ENCODE assay signal across 1 cellular context in genomic region chr20:32325706-32326506, GRCh38.
TF ChIP-seq lines count a peak whose summit lies in the region.

No MANE protein-coding gene starts in this region.

TF ChIP-seq in K562, 482 proteins besides CTCF, POLR2A, EP300 and RAD21 (continued from another document and continues in another):
- TF ChIP-seq NR2C1 (IDR thresholded peaks at IDR 0.05), result no peak
- TF ChIP-seq NR2C1 (tag; IDR thresholded peaks at IDR 0.05), result no peak
- no peak for TF ChIP-seq NCOA6 (IDR thresholded peaks at IDR 0.05)
- TF ChIP-seq SAFB (IDR thresholded peaks at IDR 0.05; ENCODE audit: borderline replicate concordance, low read depth, low read length), result no peak
- TF ChIP-seq SP2 (IDR thresholded peaks at IDR 0.05; ENCODE audit: extremely low read depth, low read depth, low read length, poor library complexity, severe bottlenecking), result no peak
- TF ChIP-seq SMAD3 (CRISPR knock-in tag; conservative IDR thresholded peaks at IDR 0.05), result no peak
- TF ChIP-seq ZNF592 (IDR thresholded peaks at IDR 0.05), result 0 out of 2 replicates have a peak, but pooled peaks have one; percentile 38
- no peak for TF ChIP-seq ELF2 (CRISPR knock-in tag; IDR thresholded peaks at IDR 0.05)
- TF ChIP-seq CXXC5 (CRISPR knock-in tag; IDR thresholded peaks at IDR 0.05), result no peak
- TF ChIP-seq, protein P1, sequence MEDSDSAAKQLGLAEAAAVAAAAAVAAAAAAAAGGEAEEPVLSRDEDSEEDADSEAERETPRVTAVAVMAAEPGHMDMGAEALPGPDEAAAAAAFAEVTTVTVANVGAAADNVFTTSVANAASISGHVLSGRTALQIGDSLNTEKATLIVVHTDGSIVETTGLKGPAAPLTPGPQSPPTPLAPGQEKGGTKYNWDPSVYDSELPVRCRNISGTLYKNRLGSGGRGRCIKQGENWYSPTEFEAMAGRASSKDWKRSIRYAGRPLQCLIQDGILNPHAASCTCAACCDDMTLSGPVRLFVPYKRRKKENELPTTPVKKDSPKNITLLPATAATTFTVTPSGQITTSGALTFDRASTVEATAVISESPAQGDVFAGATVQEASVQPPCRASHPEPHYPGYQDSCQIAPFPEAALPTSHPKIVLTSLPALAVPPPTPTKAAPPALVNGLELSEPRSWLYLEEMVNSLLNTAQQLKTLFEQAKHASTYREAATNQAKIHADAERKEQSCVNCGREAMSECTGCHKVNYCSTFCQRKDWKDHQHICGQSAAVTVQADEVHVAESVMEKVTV (CRISPR knock-in tag; IDR thresholded peaks at IDR 0.05), result no peak
- TF ChIP-seq BCOR (IDR thresholded peaks at IDR 0.05), result peak; percentile 43; the same call in 1 of the 2 replicates
- TF ChIP-seq NEUROD1 (IDR thresholded peaks at IDR 0.05; ENCODE audit: borderline replicate concordance, low read depth, low read length, partially characterized antibody), result no peak
- no peak for TF ChIP-seq NFXL1 (CRISPR knock-in tag; IDR thresholded peaks at IDR 0.05)
- no peak for TF ChIP-seq ZNF445 (CRISPR knock-in tag; IDR thresholded peaks at IDR 0.05; ENCODE audit: low read depth)
- TF ChIP-seq SOX6 (IDR thresholded peaks at IDR 0.05), result peak; percentile 86
- TF ChIP-seq ELF1 (tag; IDR thresholded peaks at IDR 0.05), result no peak
- TF ChIP-seq ZNF398 (CRISPR knock-in tag; IDR thresholded peaks at IDR 0.05), result no peak
- TF ChIP-seq CBX5 (IDR thresholded peaks at IDR 0.05; ENCODE audit: borderline replicate concordance, low read depth), result no peak
- no peak for TF ChIP-seq ZNF274 (IDR thresholded peaks at IDR 0.05; ENCODE audit: borderline replicate concordance, low read depth, low read length)
- no peak for TF ChIP-seq ZNF518B (CRISPR knock-in tag; IDR thresholded peaks at IDR 0.05)
- TF ChIP-seq RBM17 (IDR thresholded peaks at IDR 0.05; ENCODE audit: borderline replicate concordance, low read depth, low read length), result no peak
- TF ChIP-seq PHF8 (IDR thresholded peaks at IDR 0.05; ENCODE audit: borderline replicate concordance, low read length), result no peak
- TF ChIP-seq PTTG1 (tag; IDR thresholded peaks at IDR 0.05; ENCODE audit: low read depth), result no peak
- TF ChIP-seq C11orf30 (IDR thresholded peaks at IDR 0.05; ENCODE audit: low read depth), result peak; percentile 80
- TF ChIP-seq ZBTB5 (IDR thresholded peaks at IDR 0.05), result no peak
- TF ChIP-seq CEBPZ (IDR thresholded peaks at IDR 0.05; ENCODE audit: borderline replicate concordance, low read depth, low read length), result no peak
- TF ChIP-seq ZNF316 (IDR thresholded peaks at IDR 0.05), result peak; percentile 62; the same call in 1 of the 2 replicates
- TF ChIP-seq SRSF1 (IDR thresholded peaks at IDR 0.05; ENCODE audit: low read depth, low read length), result no peak
- no peak for TF ChIP-seq IRF9 (tag; IDR thresholded peaks at IDR 0.05)
- TF ChIP-seq GTF2E2 (tag; IDR thresholded peaks at IDR 0.05), result no peak
- TF ChIP-seq, protein P2, sequence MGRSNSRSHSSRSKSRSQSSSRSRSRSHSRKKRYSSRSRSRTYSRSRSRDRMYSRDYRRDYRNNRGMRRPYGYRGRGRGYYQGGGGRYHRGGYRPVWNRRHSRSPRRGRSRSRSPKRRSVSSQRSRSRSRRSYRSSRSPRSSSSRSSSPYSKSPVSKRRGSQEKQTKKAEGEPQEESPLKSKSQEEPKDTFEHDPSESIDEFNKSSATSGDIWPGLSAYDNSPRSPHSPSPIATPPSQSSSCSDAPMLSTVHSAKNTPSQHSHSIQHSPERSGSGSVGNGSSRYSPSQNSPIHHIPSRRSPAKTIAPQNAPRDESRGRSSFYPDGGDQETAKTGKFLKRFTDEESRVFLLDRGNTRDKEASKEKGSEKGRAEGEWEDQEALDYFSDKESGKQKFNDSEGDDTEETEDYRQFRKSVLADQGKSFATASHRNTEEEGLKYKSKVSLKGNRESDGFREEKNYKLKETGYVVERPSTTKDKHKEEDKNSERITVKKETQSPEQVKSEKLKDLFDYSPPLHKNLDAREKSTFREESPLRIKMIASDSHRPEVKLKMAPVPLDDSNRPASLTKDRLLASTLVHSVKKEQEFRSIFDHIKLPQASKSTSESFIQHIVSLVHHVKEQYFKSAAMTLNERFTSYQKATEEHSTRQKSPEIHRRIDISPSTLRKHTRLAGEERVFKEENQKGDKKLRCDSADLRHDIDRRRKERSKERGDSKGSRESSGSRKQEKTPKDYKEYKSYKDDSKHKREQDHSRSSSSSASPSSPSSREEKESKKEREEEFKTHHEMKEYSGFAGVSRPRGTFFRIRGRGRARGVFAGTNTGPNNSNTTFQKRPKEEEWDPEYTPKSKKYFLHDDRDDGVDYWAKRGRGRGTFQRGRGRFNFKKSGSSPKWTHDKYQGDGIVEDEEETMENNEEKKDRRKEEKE (IDR thresholded peaks at IDR 0.05; ENCODE audit: borderline replicate concordance in 1 of 2, control insufficient read depth in 1 of 2, low read depth in 2 of 2, low read length in 1 of 2), result no peak
- no peak for TF ChIP-seq PRMT5 (CRISPR knock-in tag; IDR thresholded peaks at IDR 0.05)
- peak; percentile 63; the same call in 1 of the 2 replicates for TF ChIP-seq ARID3A (IDR thresholded peaks at IDR 0.05; ENCODE audit: borderline replicate concordance, low read depth, low read length)
- TF ChIP-seq JUND (IDR thresholded peaks at IDR 0.05; ENCODE audit: borderline replicate concordance, low read depth, low read length), result peak; percentile 89
- peak; percentile 77; the same call in 1 of the 3 replicates for TF ChIP-seq JUND (tag; IDR thresholded peaks at IDR 0.05; ENCODE audit: borderline replicate concordance, low read depth, low read length)
- no peak for TF ChIP-seq RFX7 (CRISPR knock-in tag; IDR thresholded peaks at IDR 0.05)
